26 cellular contexts compared by ENCODE assay signal in genomic region chr2:62495777-62496176, GRCh38. TPM values are rescaled to one million over a fixed set of nuclear protein-coding genes. Genes with fewer than 3 reads are reported as not detected.
DNase-seq lines count a peak whose midpoint lies in the region; ATAC-seq and TF ChIP-seq lines count a peak whose summit lies in the region.
"Had no signal": no experiment of that assay in that cellular context is flagged by ENCODE, and none has a peak within 500 bp of the region (broad histone marks: within the 10 kb centered on the region; RNA-seq: fewer than 3 reads in every experiment).

No MANE protein-coding gene starts in this region.

- WGBS in SK-N-SH (ENCODE audit: low lambda C conversion rate) = 69% methylated on average over 2 of the region's 2 CpGs
- WGBS in smooth muscle cell (ENCODE audit: low lambda C conversion rate) = 31% methylated on average over 2 of the region's 2 CpGs

- no peaks in the 10 kb centered on the region for H4K20me1 ChIP-seq in SK-N-SH (ENCODE audit: insufficient read depth)
- H4K20me1 ChIP-seq in smooth muscle cell (ENCODE audit: low read depth) = no peaks in the 10 kb centered on the region

- POLR2A ChIA-PET in SK-N-SH (lab: Yijun Ruan, JAX) = interaction anchor here (0.5 kb wide), 1 partner anchor 9 kb away, joined by 3 read pairs; no protein-coding TSS in a partner anchor

- TF ChIP-seq EP300 in SK-N-SH (IDR thresholded peaks at IDR 0.05; ENCODE audit: borderline replicate concordance in 1 of 2, low read depth in 1 of 2, low read length in 1 of 2) = no peak

- H3K27me3 ChIP-seq in SK-N-SH (ENCODE audit: insufficient read depth) = no peaks in the 10 kb centered on the region
- H3K27me3 ChIP-seq in adipocyte (replicated peaks; ENCODE audit: control insufficient read depth, insufficient read depth, low read length) = no peaks in the 10 kb centered on the region
- no peaks in the 10 kb centered on the region for H3K27me3 ChIP-seq in smooth muscle cell (ENCODE audit: low read depth)
- H3K27me3 ChIP-seq: BE2C, SJCRH30 had no signal

- H3K79me2 ChIP-seq in SK-N-SH (ENCODE audit: insufficient read depth) (no peaks in the 10 kb centered on the region), smooth muscle cell (ENCODE audit: low read depth) (no peaks in the 10 kb centered on the region)

- H3K9ac ChIP-seq in SK-N-SH (no peak overlapping the region), adipocyte (ENCODE audit: low read length) (peak overlapping the region; percentile 55), smooth muscle cell (ENCODE audit: low read depth) (no peak overlapping the region)

- no peaks in the 10 kb centered on the region for H3K9me2 ChIP-seq in SK-N-SH

- ATAC-seq in SK-N-SH treated with all-trans-retinoic acid at 6 μM for 48 hours (no peak), left lobe of liver (peak; percentile 86), HG02981 (IDR thresholded peaks at IDR 0.05; ENCODE audit: unreplicated experiment) (no peak)
- ATAC-seq: HCT116 had no signal

- H3F3A ChIP-seq in SK-N-SH (replicated peaks; ENCODE audit: insufficient read depth) (peaks cover 4% of the 10 kb centered on the region), smooth muscle cell (ENCODE audit: low read depth) (no peaks in the 10 kb centered on the region)

- H3K36me3 ChIP-seq in SK-N-SH (replicated peaks in 1 of 2; ENCODE audit: control insufficient read depth in 1 of 2, insufficient read depth in 2 of 2, low read length in 1 of 2) = no peaks in the 10 kb centered on the region
- H3K36me3 ChIP-seq in adipocyte (ENCODE audit: control insufficient read depth, insufficient read depth, low read length, severe bottlenecking) = no peaks in the 10 kb centered on the region
- H3K36me3 ChIP-seq in smooth muscle cell (ENCODE audit: low read depth) = no peaks in the 10 kb centered on the region
- H3K36me3 ChIP-seq: BE2C, SJCRH30 had no signal

- CTCF ChIA-PET in SK-N-SH (lab: Yijun Ruan, JAX) = interaction anchor here (1.2 to 2.3 kb wide), 3 partner anchors 9 to 280 kb away, joined by 3 to 8 read pairs (median 7); no protein-coding TSS in a partner anchor

- H2AFZ ChIP-seq in SK-N-SH (ENCODE audit: low read depth) (no peak overlapping the region), smooth muscle cell (ENCODE audit: low read depth) (peak overlapping the region; percentile 20)

- TF ChIP-seq CTCF in SK-N-SH (IDR thresholded peaks at IDR 0.05) (no peak), smooth muscle cell (IDR thresholded peaks at IDR 0.05; ENCODE audit: borderline replicate concordance, insufficient read depth, poor library complexity, severe bottlenecking) (no peak), GM10266 (IDR thresholded peaks at IDR 0.05; ENCODE audit: control insufficient read depth, insufficient read depth, low read depth, missing control alignments) (no peak)

- H3K4me2 ChIP-seq in SK-N-SH (no peak overlapping the region), smooth muscle cell (no peak overlapping the region)

- H3K4me1 ChIP-seq in SK-N-SH (ENCODE audit: control insufficient read depth in 1 of 2, insufficient read depth in 2 of 2, low read depth in 1 of 2, low read length in 1 of 2) (peaks cover 0 to 13% of the 10 kb centered on the region in 2 experiments; a peak in 2 of 4 replicates), adipocyte (ENCODE audit: control insufficient read depth, insufficient read depth, low read length) (peaks cover 13% of the 10 kb centered on the region), smooth muscle cell (ENCODE audit: low read depth) (peaks cover 11% of the 10 kb centered on the region)
- H3K4me1 ChIP-seq: BE2C, SJCRH30 had no signal

- no peak overlapping the region for H3K4me3 ChIP-seq in SK-N-SH (ENCODE audit: low read depth in 2 of 2, low read length in 1 of 2)
- H3K4me3 ChIP-seq in adipocyte (ENCODE audit: low read length) = no peak overlapping the region
- no peak overlapping the region for H3K4me3 ChIP-seq in smooth muscle cell
- H3K4me3 ChIP-seq: SJCRH30 had no signal

- DNase-seq in SK-N-SH (peak; percentile 34), adipocyte (ENCODE audit: low read depth) (peak; percentile 8), left lobe of liver (ENCODE audit: low spot score) (no peak), smooth muscle cell (lab: John Stamatoyannopoulos, UW; ENCODE audit: unreplicated experiment) (no peak), GM10266 (ENCODE audit: extremely low spot score) (no peak)
- DNase-seq: 8988T; ACHN; BE2C; CD8-positive, alpha-beta memory T cell; DMS 273 treated with DMSO at 0.1 percent for 48 hours; DMS79; EL; GDM1; Karpas-422; NCI-H1092 treated with DMSO at 0.1 percent for 48 hours; NCI-H1436; NCI-H187; NCI-H2081 treated with DMSO at 0.1 percent for 48 hours; NCI-H2171; NCI-H226; NCI-H510A; NCI-H774; SJCRH30 had no signal

- no peak for TF ChIP-seq RAD21 in SK-N-SH (IDR thresholded peaks at IDR 0.05; ENCODE audit: low read length)

- no peaks in the 10 kb centered on the region for H3K9me3 ChIP-seq in SK-N-SH
- H3K9me3 ChIP-seq in adipocyte (ENCODE audit: control insufficient read depth, low read length) = no peaks in the 10 kb centered on the region
- no peaks in the 10 kb centered on the region for H3K9me3 ChIP-seq in smooth muscle cell (replicated peaks; ENCODE audit: low read depth)
- H3K9me3 ChIP-seq: BE2C, SJCRH30 had no signal

- no peak overlapping the region; a peak in 1 of 4 replicates for H3K27ac ChIP-seq in SK-N-SH (ENCODE audit: low read depth in 2 of 2, low read length in 1 of 2)
- H3K27ac ChIP-seq in smooth muscle cell (ENCODE audit: low read depth) = no peak overlapping the region
- H3K27ac ChIP-seq: SJCRH30 had no signal

TF ChIP-seq in SK-N-SH, 30 proteins besides CTCF, POLR2A, EP300 and RAD21 (continues in another document):
- TF ChIP-seq FOXJ3 (CRISPR knock-in tag; IDR thresholded peaks at IDR 0.05) (no peak), TEAD4 (IDR thresholded peaks at IDR 0.05; ENCODE audit: borderline replicate concordance, insufficient read depth) (no peak), REST (IDR thresholded peaks at IDR 0.05; ENCODE audit: low read depth, low read length) (no peak)

TF ChIP-seq in SK-N-SH treated with all-trans-retinoic acid at 6 μM for 48 hours, 23 proteins besides CTCF, POLR2A, EP300 and RAD21:
- no peak for TF ChIP-seq OSR1 (CRISPR knock-in tag; IDR thresholded peaks at IDR 0.05)
- TF ChIP-seq ZNF8 (CRISPR knock-in tag; IDR thresholded peaks at IDR 0.05) = no peak
- TF ChIP-seq PPARA (CRISPR knock-in tag; IDR thresholded peaks at IDR 0.05; ENCODE audit: borderline replicate concordance) = no peak
- TF ChIP-seq, protein P1, sequence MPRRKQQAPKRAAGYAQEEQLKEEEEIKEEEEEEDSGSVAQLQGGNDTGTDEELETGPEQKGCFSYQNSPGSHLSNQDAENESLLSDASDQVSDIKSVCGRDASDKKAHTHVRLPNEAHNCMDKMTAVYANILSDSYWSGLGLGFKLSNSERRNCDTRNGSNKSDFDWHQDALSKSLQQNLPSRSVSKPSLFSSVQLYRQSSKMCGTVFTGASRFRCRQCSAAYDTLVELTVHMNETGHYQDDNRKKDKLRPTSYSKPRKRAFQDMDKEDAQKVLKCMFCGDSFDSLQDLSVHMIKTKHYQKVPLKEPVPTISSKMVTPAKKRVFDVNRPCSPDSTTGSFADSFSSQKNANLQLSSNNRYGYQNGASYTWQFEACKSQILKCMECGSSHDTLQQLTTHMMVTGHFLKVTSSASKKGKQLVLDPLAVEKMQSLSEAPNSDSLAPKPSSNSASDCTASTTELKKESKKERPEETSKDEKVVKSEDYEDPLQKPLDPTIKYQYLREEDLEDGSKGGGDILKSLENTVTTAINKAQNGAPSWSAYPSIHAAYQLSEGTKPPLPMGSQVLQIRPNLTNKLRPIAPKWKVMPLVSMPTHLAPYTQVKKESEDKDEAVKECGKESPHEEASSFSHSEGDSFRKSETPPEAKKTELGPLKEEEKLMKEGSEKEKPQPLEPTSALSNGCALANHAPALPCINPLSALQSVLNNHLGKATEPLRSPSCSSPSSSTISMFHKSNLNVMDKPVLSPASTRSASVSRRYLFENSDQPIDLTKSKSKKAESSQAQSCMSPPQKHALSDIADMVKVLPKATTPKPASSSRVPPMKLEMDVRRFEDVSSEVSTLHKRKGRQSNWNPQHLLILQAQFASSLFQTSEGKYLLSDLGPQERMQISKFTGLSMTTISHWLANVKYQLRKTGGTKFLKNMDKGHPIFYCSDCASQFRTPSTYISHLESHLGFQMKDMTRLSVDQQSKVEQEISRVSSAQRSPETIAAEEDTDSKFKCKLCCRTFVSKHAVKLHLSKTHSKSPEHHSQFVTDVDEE (CRISPR knock-in tag; IDR thresholded peaks at IDR 0.05) = no peak
- TF ChIP-seq TOX (CRISPR knock-in tag; IDR thresholded peaks at IDR 0.05; ENCODE audit: borderline replicate concordance) = no peak
- no peak for TF ChIP-seq ESRRG (CRISPR knock-in tag; IDR thresholded peaks at IDR 0.05)
- TF ChIP-seq SNAI2 (CRISPR knock-in tag; IDR thresholded peaks at IDR 0.05) = no peak
- no peak for TF ChIP-seq CSDC2 (CRISPR knock-in tag; IDR thresholded peaks at IDR 0.05)
- TF ChIP-seq ZNF565 (CRISPR knock-in tag; conservative IDR thresholded peaks at IDR 0.05; ENCODE audit: low read depth) = no peak
- no peak for TF ChIP-seq ZFP3 (CRISPR knock-in tag; IDR thresholded peaks at IDR 0.05)
- TF ChIP-seq, protein P2, sequence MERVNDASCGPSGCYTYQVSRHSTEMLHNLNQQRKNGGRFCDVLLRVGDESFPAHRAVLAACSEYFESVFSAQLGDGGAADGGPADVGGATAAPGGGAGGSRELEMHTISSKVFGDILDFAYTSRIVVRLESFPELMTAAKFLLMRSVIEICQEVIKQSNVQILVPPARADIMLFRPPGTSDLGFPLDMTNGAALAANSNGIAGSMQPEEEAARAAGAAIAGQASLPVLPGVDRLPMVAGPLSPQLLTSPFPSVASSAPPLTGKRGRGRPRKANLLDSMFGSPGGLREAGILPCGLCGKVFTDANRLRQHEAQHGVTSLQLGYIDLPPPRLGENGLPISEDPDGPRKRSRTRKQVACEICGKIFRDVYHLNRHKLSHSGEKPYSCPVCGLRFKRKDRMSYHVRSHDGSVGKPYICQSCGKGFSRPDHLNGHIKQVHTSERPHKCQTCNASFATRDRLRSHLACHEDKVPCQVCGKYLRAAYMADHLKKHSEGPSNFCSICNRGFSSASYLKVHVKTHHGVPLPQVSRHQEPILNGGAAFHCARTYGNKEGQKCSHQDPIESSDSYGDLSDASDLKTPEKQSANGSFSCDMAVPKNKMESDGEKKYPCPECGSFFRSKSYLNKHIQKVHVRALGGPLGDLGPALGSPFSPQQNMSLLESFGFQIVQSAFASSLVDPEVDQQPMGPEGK (CRISPR knock-in tag; IDR thresholded peaks at IDR 0.05; ENCODE audit: borderline replicate concordance) = no peak

RNA-seq across cellular contexts. Expression of gene TMEM17, which starts 10.2 kb away (rescaled TPM):
- polyA plus RNA-seq in SK-N-SH (2012; rRNA removed) = 5.5 and 8.6 TPM in 2 replicates
- polyA plus RNA-seq in SK-N-SH (2012; cell fraction: cytosol; rRNA removed) = 8.2 and 9.5 TPM in 2 replicates
- polyA plus RNA-seq in SK-N-SH (2012; cell fraction: nucleus; rRNA removed) = 3.7 and 8.5 TPM in 2 replicates
- 0.50 TPM for total RNA-seq in left lobe of liver
- total RNA-seq in smooth muscle cell = 1.7 and 4.0 TPM in 2 replicates
- polyA plus RNA-seq in smooth muscle cell = 3.6 and 6.1 TPM in 2 replicates
- polyA plus RNA-seq: CD8-positive, alpha-beta memory T cell had no signal

Comparison
In these comparisons a context has a peak if more than half of its experiments do, and no peak if none do; other contexts are left out.
1. DNase-seq: peak in SK-N-SH (single experiment) and adipocyte (single experiment); none in left lobe of liver (single experiment), smooth muscle cell (single experiment) and GM10266 (single experiment).